ENCODE assay signal across 1 cellular context in the genomic region with DNA sequence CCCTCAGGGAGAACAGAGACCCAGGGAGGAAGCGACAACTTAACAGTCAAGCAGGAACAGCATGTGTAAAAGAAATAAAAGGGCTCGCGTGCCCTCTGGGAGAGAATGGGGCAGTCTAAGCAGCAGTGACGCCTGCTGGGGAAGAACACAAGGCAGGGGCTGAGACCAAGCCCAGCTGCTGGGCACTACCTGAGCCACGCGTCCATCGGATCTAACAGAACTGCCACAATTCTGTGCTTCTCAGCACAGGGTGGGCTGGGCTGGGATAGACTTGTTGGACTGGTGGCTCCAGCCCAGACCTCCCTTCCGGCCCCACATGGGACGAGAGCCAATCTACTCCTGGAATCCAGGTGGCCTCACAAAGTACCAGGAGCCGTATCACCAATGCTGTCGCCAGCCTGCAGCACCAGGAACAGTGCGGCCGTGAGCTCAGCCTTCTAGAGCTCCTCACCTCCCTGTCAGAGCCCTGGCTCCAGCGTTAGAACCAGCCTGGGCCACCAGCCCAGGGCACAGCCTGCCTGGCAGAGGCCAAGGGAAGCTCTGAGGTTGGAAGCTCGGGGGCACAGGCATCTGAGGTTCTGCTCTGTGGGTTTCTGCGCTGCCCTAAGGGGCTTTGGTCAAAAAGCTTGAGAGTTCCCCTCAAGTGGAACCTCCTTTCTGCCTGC.
TF ChIP-seq lines count a peak whose summit lies in the region.

No MANE protein-coding gene starts in this region.

TF ChIP-seq in K562, 482 proteins besides CTCF, POLR2A, EP300 and RAD21:
- TF ChIP-seq POLR2G (IDR thresholded peaks at IDR 0.05; ENCODE audit: low read depth, low read length) (peak; percentile 49; the same call in 1 of the 2 replicates), KAT2B (IDR thresholded peaks at IDR 0.05; ENCODE audit: low read depth, low read length) (no peak)
TF ChIP-seq in K562: peak in this region for 1.
